13 cellular contexts compared by ENCODE assay signal in the genomic region with DNA sequence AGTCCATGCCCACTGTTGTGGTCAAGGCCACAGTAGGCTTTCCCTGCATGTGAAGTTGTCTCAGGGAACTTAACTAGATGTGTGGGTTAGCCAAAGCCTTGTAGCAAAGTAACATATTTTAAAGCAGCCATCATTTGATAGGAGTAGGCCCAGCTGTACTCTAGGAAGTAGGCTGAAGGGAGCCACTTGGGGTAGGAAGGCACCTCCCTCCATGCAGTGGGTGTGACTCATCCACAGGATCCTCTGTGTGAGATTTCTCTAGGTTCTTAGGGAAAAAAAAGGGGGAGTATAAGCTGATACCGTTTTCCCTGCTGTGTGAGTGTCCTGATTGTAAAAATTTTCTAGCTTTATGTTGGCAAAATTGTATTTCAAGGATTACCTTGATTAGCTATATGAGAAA. TPM values are rescaled to one million over a fixed set of nuclear protein-coding genes. Genes with fewer than 3 reads are reported as not detected.
DNase-seq lines count a peak whose midpoint lies in the region; ATAC-seq and TF ChIP-seq lines count a peak whose summit lies in the region.
"Had no signal": no experiment of that assay in that cellular context is flagged by ENCODE, and none has a peak within 500 bp of the region (broad histone marks: within the 10 kb centered on the region; RNA-seq: fewer than 3 reads in every experiment).

No MANE protein-coding gene starts in this region.

- H3K4me3 ChIP-seq in AG10803 (ENCODE audit: low read length) (no peak overlapping the region), cardiac fibroblast (replicated peaks in 1 of 2; ENCODE audit: low read depth in 2 of 2, low read length in 2 of 2) (no peak overlapping the region), lung (no peak overlapping the region)

- ATAC-seq in lung (ENCODE audit: insufficient read depth, low FRiP score), result peak; percentile 73

- H3K36me3 ChIP-seq in lung (ENCODE audit: control insufficient read depth in 2 of 2, insufficient read depth in 2 of 2, low read length in 2 of 2), result peaks cover 0 to 2% of the 10 kb centered on the region in 2 donors

- TF ChIP-seq CTCF in AG10803 (conservative IDR thresholded peaks at IDR 0.05; ENCODE audit: low read length), result no peak
- no peak for TF ChIP-seq CTCF in cardiac fibroblast (IDR thresholded peaks at IDR 0.05; ENCODE audit: low read depth, low read length)
- no peak for TF ChIP-seq CTCF in lung (IDR thresholded peaks at IDR 0.05; ENCODE audit: control extremely low read depth, extremely low read depth)

- H3K9me3 ChIP-seq in lung (ENCODE audit: control insufficient read depth in 2 of 2, insufficient read depth in 1 of 2, low read length in 1 of 2), result no peaks in the 10 kb centered on the region

- WGBS in lung, 2 donors, result 71 to 75% methylated on average over 1 of the region's 1 CpG

- DNase-seq in AG10803 (ENCODE audit: low read depth) (peak; percentile 64), HS-27A (ENCODE audit: low read depth) (peak; percentile 58), cardiac fibroblast (ENCODE audit: low read depth in 2 of 2) (peak; percentile 74 to 78), lung (ENCODE audit: low spot score) (no peak), NCI-H1436 treated with DMSO at 0.1 percent for 48 hours (lab: John Stamatoyannopoulos, UW) (no peak), medulla oblongata (ENCODE audit: extremely low spot score) (no peak), NCI-H1105 (lab: John Stamatoyannopoulos, UW) (no peak)
- no peak for DNase-seq in activated naive CD4-positive, alpha-beta T cell treated with Interleukin-2 at 50 U/mL for 16 hours
- DNase-seq: mesendoderm, NCI-H524 treated with DMSO at 0.1 percent for 48 hours, substantia nigra, T-helper 9 cell had no signal

- no peaks in the 10 kb centered on the region for H3K27me3 ChIP-seq in lung (ENCODE audit: control insufficient read depth, insufficient read depth)

- H3K4me1 ChIP-seq in lung (ENCODE audit: control insufficient read depth in 2 of 2, insufficient read depth in 2 of 2, low read length in 2 of 2), result peaks cover 13 to 17% of the 10 kb centered on the region in 2 donors

- no peak overlapping the region for H3K27ac ChIP-seq in lung (ENCODE audit: low read depth in 1 of 2, low read length in 1 of 2)
- H3K27ac ChIP-seq: epithelial cell of prostate had no signal

RNA-seq across cellular contexts. Expression of gene VAPB, which starts 44.7 kb away (rescaled TPM):
- 10 to 100 TPM; 24.6 to 44.7 TPM for total RNA-seq in lung
- 10 to 100 TPM; 21.3 to 23.5 TPM for polyA plus RNA-seq in lung

Comparison
In these comparisons a context has a peak if more than half of its experiments do, and no peak if none do; other contexts are left out.
1. DNase-seq: peak in AG10803 (single experiment), HS-27A (single experiment) and cardiac fibroblast (2 of 2); none in lung (single experiment), NCI-H1436 treated with DMSO at 0.1 percent for 48 hours (single experiment), medulla oblongata (single experiment), NCI-H1105 (single experiment) and activated naive CD4-positive, alpha-beta T cell treated with Interleukin-2 at 50 U/mL for 16 hours (single experiment).